ENCODE assay signal across 8 cellular contexts in genomic region chr2:171159326-171160118, GRCh38. TPM values are rescaled to one million over a fixed set of nuclear protein-coding genes. Genes with fewer than 3 reads are reported as not detected.
DNase-seq lines count a peak whose midpoint lies in the region; TF ChIP-seq lines count a peak whose summit lies in the region.

No MANE protein-coding gene starts in this region.

- TF ChIP-seq CTCF in cardiac fibroblast (IDR thresholded peaks at IDR 0.05; ENCODE audit: low read depth, low read length), result peak; percentile 66

- peaks cover 22% of the 10 kb centered on the region; the same call in 1 of the 2 replicates for H3F3A ChIP-seq in GM23248 (ENCODE audit: insufficient read depth)

- no peaks in the 10 kb centered on the region for H3K9me3 ChIP-seq in GM23248 (ENCODE audit: low read depth)

- peak; percentile 87 for DNase-seq in DMS79 treated with DMSO at 0.1 percent for 48 hours (lab: John Stamatoyannopoulos, UW)
- DNase-seq in GM23248, result peak; percentile 85
- DNase-seq in NCI-H1694 (lab: John Stamatoyannopoulos, UW), result peak; percentile 78
- DNase-seq in activated CD4-positive, CD25-positive, alpha-beta regulatory T cell (lab: John Stamatoyannopoulos, UW), result peak in 3 of 4 experiments; percentile 16 to 34 (median 25)
- DNase-seq in cardiac fibroblast (ENCODE audit: low read depth in 2 of 2), result peak; percentile 77 to 81
- peak; percentile 81 for DNase-seq in islet precursor cell
- DNase-seq in stimulated activated CD4-positive, alpha-beta T cell treated with anti-CD3 and anti-CD28 coated beads, Interleukin-12 subunit alpha, Interleukin-12 subunit beta, amount 100 ng/mL, for 24 hours (ENCODE audit: low read depth in 2 of 2), result peak; percentile 15 to 54
- DNase-seq in cerebellar nuclear complex (lab: John Stamatoyannopoulos, UW), result no peak

- in situ Hi-C loops in GM23248 (cut with MboI), result loop anchor here (25.0 kb wide), 1 partner anchor 253 kb away; no protein-coding TSS in a partner anchor

- H3K36me3 ChIP-seq in GM23248 (ENCODE audit: low read depth), result no peaks in the 10 kb centered on the region

- H3K9me2 ChIP-seq in GM23248 (ENCODE audit: insufficient read depth), result no peaks in the 10 kb centered on the region

- H3K9ac ChIP-seq in GM23248, result peak overlapping the region; percentile 97

- H2AFZ ChIP-seq in GM23248, result peak overlapping the region; percentile 69

- H3K79me2 ChIP-seq in GM23248 (ENCODE audit: insufficient read depth), result peaks cover 54% of the 10 kb centered on the region

- H3K4me3 ChIP-seq in GM23248 (peak overlapping the region; percentile 87), cardiac fibroblast (replicated peaks in 1 of 2; ENCODE audit: low read depth in 2 of 2, low read length in 2 of 2) (peak overlapping the region; percentile 79 to 95)

- H3K27me3 ChIP-seq in GM23248 (replicated peaks; ENCODE audit: insufficient read depth), result no peaks in the 10 kb centered on the region

- H3K4me1 ChIP-seq in GM23248 (ENCODE audit: insufficient read depth), result peaks cover 14% of the 10 kb centered on the region

- 0% methylated on average over 24 to 30 of the region's 38 CpGs for WGBS in GM23248 (ENCODE audit: low coverage in 1 of 2, low lambda C conversion rate in 2 of 2, missing lambda C conversion rate in 2 of 2), 2 experiments

- H4K20me1 ChIP-seq in GM23248 (ENCODE audit: insufficient read depth), result peaks cover 18% of the 10 kb centered on the region; the same call in 1 of the 2 replicates

- peak overlapping the region; percentile 97 for H3K27ac ChIP-seq in GM23248

- peak overlapping the region; percentile 94 for H3K4me2 ChIP-seq in GM23248 (ENCODE audit: unreplicated experiment)

RNA-seq across cellular contexts. Expression of gene TLK1, which starts 1.2 kb away (rescaled TPM):
- total RNA-seq in GM23248 (2014; rRNA removed; shearing (Covaris generic)), result 9.6 and 23.6 TPM in 2 replicates
- 23.7 and 25.6 TPM in 2 replicates for polyA plus RNA-seq in GM23248 (2016; fragmentation: Nextera tagmentation; extraction: Ambion mirVana)

Comparison
In these comparisons a context has a peak if more than half of its experiments do, and no peak if none do; other contexts are left out.
1. DNase-seq: peak in DMS79 treated with DMSO at 0.1 percent for 48 hours (single experiment), GM23248 (single experiment), NCI-H1694 (single experiment), activated CD4-positive, CD25-positive, alpha-beta regulatory T cell (3 of 4), cardiac fibroblast (2 of 2), islet precursor cell (single experiment) and stimulated activated CD4-positive, alpha-beta T cell treated with anti-CD3 and anti-CD28 coated beads, Interleukin-12 subunit alpha, Interleukin-12 subunit beta, amount 100 ng/mL, for 24 hours (2 of 2); none in cerebellar nuclear complex (0 of 2).